8 cellular contexts compared by ENCODE assay signal in genomic region chr3:53255775-53256703, GRCh38. TPM values are rescaled to one million over a fixed set of nuclear protein-coding genes. Genes with fewer than 3 reads are reported as not detected.
DNase-seq lines count a peak whose midpoint lies in the region; ATAC-seq and TF ChIP-seq lines count a peak whose summit lies in the region.

TSS of gene TKT (minus strand) at chr3:53256022. CDS start at chr3:53255942, 80 bp downstream.

- peaks cover 37% of the 10 kb centered on the region for H4K20me1 ChIP-seq in neural progenitor cell (ENCODE audit: low read depth)

- H3K9ac ChIP-seq in neural progenitor cell = peak within 1 kb of the TSS; percentile 72
- H3K9ac ChIP-seq in stomach smooth muscle (ENCODE audit: low read length in 2 of 2) = peak within 1 kb of the TSS; percentile 76 to 86

- ATAC-seq in GM21528 (IDR thresholded peaks at IDR 0.05; ENCODE audit: low FRiP score, unreplicated experiment) = peak; percentile 54

- peak; percentile 50 for DNase-seq in DMS153 (lab: John Stamatoyannopoulos, UW)
- DNase-seq in SIG-M5 (lab: John Stamatoyannopoulos, UW) = peak; percentile 27
- DNase-seq in activated gamma-delta T cell (lab: John Stamatoyannopoulos, UW) = peak; percentile 63
- peak; percentile 86 to 95 for DNase-seq in foreskin fibroblast
- peak; percentile 96 for DNase-seq in neural progenitor cell (ENCODE audit: low spot score)

- peaks cover 35% of the 10 kb centered on the region for H3K4me1 ChIP-seq in neural progenitor cell
- peaks cover 32% of the 10 kb centered on the region for H3K4me1 ChIP-seq in stomach smooth muscle (ENCODE audit: control insufficient read depth, insufficient read depth, low read length)

- H3K4me2 ChIP-seq in neural progenitor cell = peak within 1 kb of the TSS; percentile 92

- H3K4me3 ChIP-seq in foreskin fibroblast (ENCODE audit: low read depth in 1 of 2, low read length in 2 of 2) = peak within 1 kb of the TSS; percentile 92 to 94
- peak within 1 kb of the TSS; percentile 94 for H3K4me3 ChIP-seq in neural progenitor cell
- peak within 1 kb of the TSS; percentile 88 to 96 for H3K4me3 ChIP-seq in stomach smooth muscle (ENCODE audit: low read length in 2 of 2)

- H3K27ac ChIP-seq in neural progenitor cell (peak within 1 kb of the TSS; percentile 67), stomach smooth muscle (ENCODE audit: low read length) (peak within 1 kb of the TSS; percentile 69)

- H3K27me3 Mint-ChIP-seq in IgD-negative memory B cell (peaks cover 2% of the 10 kb centered on the region), neural progenitor cell (ENCODE audit: insufficient read depth, low read depth) (peaks cover 4% of the 10 kb centered on the region)

- TF ChIP-seq CTCF in foreskin fibroblast (IDR thresholded peaks at IDR 0.05; ENCODE audit: low read depth, low read length) (no peak), neural progenitor cell (IDR thresholded peaks at IDR 0.05) (no peak)

- H3K9me3 ChIP-seq in neural progenitor cell (ENCODE audit: low read depth) = no peaks in the 10 kb centered on the region
- no peaks in the 10 kb centered on the region for H3K9me3 ChIP-seq in stomach smooth muscle (ENCODE audit: control insufficient read depth in 2 of 2, low read length in 2 of 2)

- H3K27me3 ChIP-seq in neural progenitor cell (no peaks in the 10 kb centered on the region), stomach smooth muscle (ENCODE audit: control insufficient read depth in 1 of 2, insufficient read depth in 2 of 2, low read length in 2 of 2) (no peaks in the 10 kb centered on the region)

- H3K36me3 ChIP-seq in neural progenitor cell (no peaks in the 10 kb centered on the region), stomach smooth muscle (ENCODE audit: control insufficient read depth in 2 of 2, insufficient read depth in 2 of 2, low read length in 2 of 2) (no peaks in the 10 kb centered on the region)

- H3K27ac Mint-ChIP-seq in IgD-negative memory B cell (peak within 1 kb of the TSS; percentile 84 to 95 (median 87)), neural progenitor cell (no peak within 1 kb of the TSS)

- H3K4me3 Mint-ChIP-seq in IgD-negative memory B cell (peak within 1 kb of the TSS; percentile 88 to 97 (median 94)), neural progenitor cell (peak within 1 kb of the TSS; percentile 95)

- H3K9me3 Mint-ChIP-seq in IgD-negative memory B cell (no peaks in the 10 kb centered on the region), neural progenitor cell (no peaks in the 10 kb centered on the region)

- peaks cover 50% of the 10 kb centered on the region for H3K79me2 ChIP-seq in neural progenitor cell (ENCODE audit: low read depth)

- H3F3A ChIP-seq in neural progenitor cell (ENCODE audit: low read depth) = peaks cover 41% of the 10 kb centered on the region

- H3K4me1 Mint-ChIP-seq in IgD-negative memory B cell (peaks cover 24 to 29% (median 29%) of the 10 kb centered on the region in 3 donors), neural progenitor cell (peaks cover 54% of the 10 kb centered on the region)

- peak within 1 kb of the TSS; percentile 56 for H2AFZ ChIP-seq in neural progenitor cell (replicated peaks)

- H3K36me3 Mint-ChIP-seq in IgD-negative memory B cell (peaks cover 3% of the 10 kb centered on the region), neural progenitor cell (peaks cover 5% of the 10 kb centered on the region)

RNA-seq across cellular contexts. Expression of gene TKT, which starts in this region (rescaled TPM):
- polyA plus RNA-seq in IgD-negative memory B cell = 102 TPM
- total RNA-seq in neural progenitor cell (ENCODE audit: low replicate concordance) = 292 and 555 TPM in 2 replicates

Comparison
In these comparisons a context has a peak if more than half of its experiments do, and no peak if none do; other contexts are left out.
1. Peak in every context shown above with its lines: DNase-seq, ATAC-seq, H3K4me3 ChIP-seq and H3K27ac ChIP-seq.
2. DNase-seq: peak in every context shown above with its lines; median percentile 96 in neural progenitor cell; 90 in foreskin fibroblast; 63 in activated gamma-delta T cell; 50 in DMS153; 27 in SIG-M5.